Comparison of ENCODE assay signal across 8 cellular contexts in genomic region chr2:63888490-63889402, GRCh38.
A peak's percentile ranks its signal among the peaks of the same experiment; 100 is the strongest.
DNase-seq lines count a peak whose midpoint lies in the region; ATAC-seq and TF ChIP-seq lines count a peak whose summit lies in the region.

No MANE protein-coding gene starts in this region.

- no peaks in the 10 kb centered on the region for H3K9me3 Mint-ChIP-seq in dendritic cell treated with granulocyte-macrophage colony-stimulating factor and Interleukin-4, amounts not matched to agents 40 ng/mL and 50 ng/mL, for 4 days
- H3K9me3 Mint-ChIP-seq in stimulated activated naive CD8-positive, alpha-beta T cell treated with anti-CD3 and anti-CD28 coated beads, Interleukin-15, amount 100 ng/mL, for 72 hours = no peaks in the 10 kb centered on the region

- no peak overlapping the region for H3K4me3 ChIP-seq in HFF-Myc (replicated peaks; ENCODE audit: low read depth, low read length)

- intact Hi-C loops in dendritic cell treated with granulocyte-macrophage colony-stimulating factor and Interleukin-4, amounts not matched to agents 40 ng/mL and 50 ng/mL, for 4 days (cut with micrococcal nuclease) = no loop called here

- peak; percentile 9 to 10 for DNase-seq in activated CD4-positive, alpha-beta T cell treated with anti-CD3 and anti-CD28 coated beads for 24 hours (ENCODE audit: low read depth in 2 of 2)
- no peak for DNase-seq in activated CD4-positive, alpha-beta T cell treated with anti-CD3 and anti-CD28 coated beads for 1 hour
- DNase-seq in HFF-Myc (ENCODE audit: extremely low read depth, low read depth) = peak; percentile 39
- DNase-seq in NCI-H146 treated with DMSO at 0.1 percent for 48 hours (lab: John Stamatoyannopoulos, UW; ENCODE audit: unreplicated experiment) = peak; percentile 4
- DNase-seq in medulla oblongata (ENCODE audit: extremely low spot score) = peak; percentile 77
- peak; percentile 42 to 43 for DNase-seq in stimulated activated naive CD8-positive, alpha-beta T cell treated with anti-CD3 and anti-CD28 coated beads, Interleukin-15, amount 100 ng/mL, for 72 hours

- peak; percentile 83 for ATAC-seq in stimulated activated naive CD8-positive, alpha-beta T cell treated with anti-CD3 and anti-CD28 coated beads, Interleukin-15, amount 100 ng/mL, for 72 hours

- H3K4me3 Mint-ChIP-seq in dendritic cell treated with granulocyte-macrophage colony-stimulating factor and Interleukin-4, amounts not matched to agents 40 ng/mL and 50 ng/mL, for 4 days = no peak overlapping the region
- no peak overlapping the region for H3K4me3 Mint-ChIP-seq in stimulated activated naive CD8-positive, alpha-beta T cell treated with anti-CD3 and anti-CD28 coated beads, Interleukin-15, amount 100 ng/mL, for 72 hours

- peaks cover 91% of the 10 kb centered on the region for H3K36me3 Mint-ChIP-seq in dendritic cell treated with granulocyte-macrophage colony-stimulating factor and Interleukin-4, amounts not matched to agents 40 ng/mL and 50 ng/mL, for 4 days (ENCODE audit: low read depth)

- H3K4me1 Mint-ChIP-seq in dendritic cell treated with granulocyte-macrophage colony-stimulating factor and Interleukin-4, amounts not matched to agents 40 ng/mL and 50 ng/mL, for 4 days (ENCODE audit: low read depth) = no peaks in the 10 kb centered on the region
- peaks cover 6% of the 10 kb centered on the region for H3K4me1 Mint-ChIP-seq in stimulated activated naive CD8-positive, alpha-beta T cell treated with anti-CD3 and anti-CD28 coated beads, Interleukin-15, amount 100 ng/mL, for 72 hours

- no peaks in the 10 kb centered on the region for H3K27me3 Mint-ChIP-seq in dendritic cell treated with granulocyte-macrophage colony-stimulating factor and Interleukin-4, amounts not matched to agents 40 ng/mL and 50 ng/mL, for 4 days
- no peaks in the 10 kb centered on the region for H3K27me3 Mint-ChIP-seq in stimulated activated naive CD8-positive, alpha-beta T cell treated with anti-CD3 and anti-CD28 coated beads, Interleukin-15, amount 100 ng/mL, for 72 hours

- TF ChIP-seq CTCF in HFF-Myc (IDR thresholded peaks at IDR 0.05; ENCODE audit: low read depth, low read length, missing control alignments) (peak; percentile 74), VCaP (conservative IDR thresholded peaks at IDR 0.05) (peak; percentile 91)

- peak overlapping the region; percentile 2 for H3K27ac Mint-ChIP-seq in dendritic cell treated with granulocyte-macrophage colony-stimulating factor and Interleukin-4, amounts not matched to agents 40 ng/mL and 50 ng/mL, for 4 days
- peak overlapping the region in 1 of 2 donors; percentile 7 for H3K27ac Mint-ChIP-seq in stimulated activated naive CD8-positive, alpha-beta T cell treated with anti-CD3 and anti-CD28 coated beads, Interleukin-15, amount 100 ng/mL, for 72 hours

- no peak overlapping the region for H3K27ac ChIP-seq in VCaP
